In genomic region chr10:50367732-50368131, GRCh38 we compare ENCODE assay signal across 9 cellular contexts.
A peak's percentile ranks its signal among the peaks of the same experiment; 100 is the strongest.
DNase-seq lines count a peak whose midpoint lies in the region; ATAC-seq, FAIRE-seq and TF ChIP-seq lines count a peak whose summit lies in the region.
"Had no signal": no experiment of that assay in that cellular context is flagged by ENCODE, and none has a peak within 500 bp of the region (broad histone marks: within the 10 kb centered on the region; RNA-seq: fewer than 3 reads in every experiment).

No MANE protein-coding gene starts in this region.

- ATAC-seq in WTC11 (peak; percentile 83), GM21717 (IDR thresholded peaks at IDR 0.05; ENCODE audit: unreplicated experiment) (no peak)

- TF ChIP-seq CTCF in WTC11 (IDR thresholded peaks at IDR 0.05) = 0 out of 2 replicates have a peak, but pooled peaks have one; percentile 25

- peaks cover 5% of the 10 kb centered on the region; the same call in 1 of the 2 replicates for H3K36me3 Mint-ChIP-seq in WTC11

- H3K27ac Mint-ChIP-seq in WTC11 = no peak overlapping the region

- peaks cover 6% of the 10 kb centered on the region for H3K9me3 Mint-ChIP-seq in WTC11

- no peak overlapping the region for H3K4me3 Mint-ChIP-seq in WTC11

- no peaks in the 10 kb centered on the region for H3K27me3 Mint-ChIP-seq in WTC11 (ENCODE audit: low read depth)

- peaks cover 11% of the 10 kb centered on the region for H3K4me1 Mint-ChIP-seq in WTC11

- POLR2A ChIA-PET in WTC11 (lab: Charles Lee) = no interaction called here

- FAIRE-seq in H54 (lab: Jason Lieb, UNC) = peak; percentile 88
- FAIRE-seq: colon had no signal

- TF ChIP-seq POLR2A in H54 (IDR thresholded peaks at IDR 0.05; ENCODE audit: low read depth, low read length) = no peak

- CTCF ChIA-PET in WTC11 (lab: Charles Lee) = interaction anchor here (0.5 to 1.8 kb wide), 34 partner anchors 10 to 301 kb away, joined by 3 to 29 read pairs (median 4); no protein-coding TSS in a partner anchor

- DNase-seq in CD1c-positive myeloid dendritic cell (ENCODE audit: extremely low spot score) = peak; percentile 37
- DNase-seq in H54 (ENCODE audit: insufficient read length, low spot score) = no peak
- no peak for DNase-seq in WTC11 (ENCODE audit: low spot score)
- peak; percentile 43 for DNase-seq in kidney tubule cell (ENCODE audit: low spot score)
- no peak for DNase-seq in NCI-H2029 treated with DMSO at 0.1 percent for 48 hours (lab: John Stamatoyannopoulos, UW)
- DNase-seq in middle frontal gyrus (ENCODE audit: extremely low spot score, low spot score) = no peak
- no peak for DNase-seq in NCI-H774 (lab: John Stamatoyannopoulos, UW)

TF ChIP-seq in WTC11, 78 proteins besides CTCF, POLR2A, EP300 and RAD21:
- TF ChIP-seq NR3C1 (CRISPR knock-in tag; conservative IDR thresholded peaks at IDR 0.05; ENCODE audit: low read depth) (no peak), GABPB1 (CRISPR knock-in tag; IDR thresholded peaks at IDR 0.05) (no peak), ZBTB21 (CRISPR knock-in tag; IDR thresholded peaks at IDR 0.05; ENCODE audit: borderline replicate concordance) (no peak), TEAD1 (CRISPR knock-in tag; IDR thresholded peaks at IDR 0.05) (no peak), MAX (CRISPR knock-in tag; IDR thresholded peaks at IDR 0.05) (no peak)
- TF ChIP-seq, protein P1, sequence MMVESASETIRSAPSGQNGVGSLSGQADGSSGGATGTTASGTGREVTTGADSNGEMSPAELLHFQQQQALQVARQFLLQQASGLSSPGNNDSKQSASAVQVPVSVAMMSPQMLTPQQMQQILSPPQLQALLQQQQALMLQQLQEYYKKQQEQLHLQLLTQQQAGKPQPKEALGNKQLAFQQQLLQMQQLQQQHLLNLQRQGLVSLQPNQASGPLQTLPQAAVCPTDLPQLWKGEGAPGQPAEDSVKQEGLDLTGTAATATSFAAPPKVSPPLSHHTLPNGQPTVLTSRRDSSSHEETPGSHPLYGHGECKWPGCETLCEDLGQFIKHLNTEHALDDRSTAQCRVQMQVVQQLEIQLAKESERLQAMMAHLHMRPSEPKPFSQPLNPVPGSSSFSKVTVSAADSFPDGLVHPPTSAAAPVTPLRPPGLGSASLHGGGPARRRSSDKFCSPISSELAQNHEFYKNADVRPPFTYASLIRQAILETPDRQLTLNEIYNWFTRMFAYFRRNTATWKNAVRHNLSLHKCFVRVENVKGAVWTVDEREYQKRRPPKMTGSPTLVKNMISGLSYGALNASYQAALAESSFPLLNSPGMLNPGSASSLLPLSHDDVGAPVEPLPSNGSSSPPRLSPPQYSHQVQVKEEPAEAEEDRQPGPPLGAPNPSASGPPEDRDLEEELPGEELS (CRISPR knock-in tag; IDR thresholded peaks at IDR 0.05) = no peak

Comparison
In these comparisons a context has a peak if more than half of its experiments do, and no peak if none do; other contexts are left out.
1. DNase-seq: peak in CD1c-positive myeloid dendritic cell (single experiment) and kidney tubule cell (single experiment); none in H54 (single experiment), WTC11 (single experiment), NCI-H2029 treated with DMSO at 0.1 percent for 48 hours (single experiment), middle frontal gyrus (single experiment) and NCI-H774 (single experiment).